Comparison of ENCODE assay signal across 8 cellular contexts in the genomic region with DNA sequence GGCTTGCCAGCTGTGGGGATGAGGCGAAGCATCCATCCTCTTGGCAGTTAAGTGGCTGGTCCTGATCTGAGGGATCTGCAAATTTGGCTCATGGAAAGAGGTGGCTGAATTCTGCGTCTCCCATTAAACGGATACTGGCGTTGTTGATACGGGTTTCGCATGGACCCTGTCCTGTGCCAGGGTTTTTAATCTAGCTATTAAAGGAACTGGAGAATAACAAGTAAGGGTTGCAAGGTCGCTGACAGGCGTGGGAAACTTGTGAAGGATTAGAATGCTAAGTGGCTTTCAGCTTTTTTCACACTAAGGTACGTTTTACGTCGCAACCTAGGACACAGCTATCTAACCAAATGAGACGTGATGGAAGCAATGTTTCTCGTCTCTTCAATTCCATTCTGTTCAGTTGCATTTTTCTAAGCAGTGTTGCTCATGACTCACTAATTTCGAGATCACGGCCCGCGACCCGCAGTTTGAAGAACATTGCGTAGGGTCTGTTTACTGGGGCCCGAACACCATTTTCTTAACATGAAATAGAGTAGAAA. TPM values are rescaled to one million over a fixed set of nuclear protein-coding genes. Genes with fewer than 3 reads are reported as not detected.
DNase-seq lines count a peak whose midpoint lies in the region; ATAC-seq, FAIRE-seq and TF ChIP-seq lines count a peak whose summit lies in the region.

No MANE protein-coding gene starts in this region.

- no peak for FAIRE-seq in GM12878 (lab: Jason Lieb, UNC)

- RAD21 ChIA-PET in GM12878 (lab: Charles Lee; ENCODE audit: unreplicated experiment), result interaction anchor here (0.6 to 2.1 kb wide), 10 partner anchors 16 to 281 kb away, joined by 3 to 9 read pairs (median 3); partner anchors contain the start of genes ALDH5A1 and C6orf62

- H3K79me2 ChIP-seq in OCI-LY1 (ENCODE audit: insufficient read depth, low read length) (peaks cover 53% of the 10 kb centered on the region), GM12878 (ENCODE audit: control insufficient read depth, insufficient read depth, low read length) (peaks cover 60% of the 10 kb centered on the region)

- H2AFZ ChIP-seq in OCI-LY1 (ENCODE audit: low read length) (no peak overlapping the region), GM12878 (ENCODE audit: control insufficient read depth, low read depth, low read length) (peak overlapping the region; percentile 63)

- 0 out of 2 replicates have a peak, but pooled peaks cover 3% of the 10 kb centered on the region for H3F3A ChIP-seq in OCI-LY1 (ENCODE audit: insufficient read depth, low read length)

- under 1% methylated on average over 20 of the region's 20 CpGs for WGBS in GM12878 (ENCODE audit: insufficient coverage, insufficient replicate concordance, low lambda C conversion rate, missing lambda C conversion rate)

- no peaks in the 10 kb centered on the region for H3K9me3 ChIP-seq in BLaER1 treated with 17β-estradiol and CSF1 and Interleukin-3, amounts not matched to agents 10 nM and 100 nM (replicated peaks in 1 of 11)
- no peaks in the 10 kb centered on the region for H3K9me3 ChIP-seq in OCI-LY1 (ENCODE audit: low read length)
- no peaks in the 10 kb centered on the region for H3K9me3 ChIP-seq in GM12878 (replicated peaks; ENCODE audit: control insufficient read depth, insufficient read depth, low read length)

- peaks cover 23 to 46% (median 36%) of the 10 kb centered on the region in 10 experiments for H3K4me1 ChIP-seq in BLaER1 treated with 17β-estradiol and CSF1 and Interleukin-3, amounts not matched to agents 10 nM and 100 nM
- peaks cover 47% of the 10 kb centered on the region for H3K4me1 ChIP-seq in OCI-LY1 (ENCODE audit: insufficient read depth, low read length, severe bottlenecking)
- H3K4me1 ChIP-seq in GM12878 (ENCODE audit: control insufficient read depth, insufficient read depth, low read length), result peaks cover 3% of the 10 kb centered on the region; the same call in 1 of the 2 replicates

- intact Hi-C loops in GM12878 (cut with micrococcal nuclease; ENCODE audit: unreplicated experiment), result loop anchor here (2.0 to 10.0 kb wide), 7 partner anchors 33 to 371 kb away; partner anchors contain the start of gene MRS2

- CTCF ChIA-PET in GM12878 (lab: Yijun Ruan, JAX), result interaction anchor here (0.8 to 2.1 kb wide), 10 partner anchors 9 to 295 kb away, joined by 3 to 8 read pairs (median 4); partner anchors contain the start of gene ALDH5A1
- CTCF ChIA-PET in HEK293T (lab: Yijun Ruan, JAX), result no interaction called here

- TF ChIP-seq CTCF in OCI-LY1 (IDR thresholded peaks at IDR 0.05; ENCODE audit: low read length) (no peak), GM12878 (IDR thresholded peaks at IDR 0.05 in 2 of 3, conservative IDR thresholded peaks at IDR 0.05 in 1 of 3; ENCODE audit: control insufficient read depth in 2 of 3, extremely low read depth in 1 of 3, insufficient read depth in 1 of 3, low read depth in 3 of 3, low read length in 3 of 3) (no peak), kidney epithelial cell (IDR thresholded peaks at IDR 0.05; ENCODE audit: insufficient read depth, low read length, poor library complexity, severe bottlenecking) (no peak)

- no peak for TF ChIP-seq RAD21 in GM12878 (IDR thresholded peaks at IDR 0.05; ENCODE audit: insufficient read depth, low read depth, low read length)

- TSS peak; percentile 52 for BruUV-seq in GM12878 (replicated peaks; lab: Mats Ljungman, UMichigan)

- H3K4me2 ChIP-seq in BLaER1 treated with 17β-estradiol and CSF1 and Interleukin-3, amounts not matched to agents 10 nM and 100 nM, result peak overlapping the region; percentile 86 to 99 (median 91)
- H3K4me2 ChIP-seq in OCI-LY1 (ENCODE audit: low read length), result peak overlapping the region; percentile 92
- peak overlapping the region; percentile 91 for H3K4me2 ChIP-seq in GM12878 (ENCODE audit: control insufficient read depth, insufficient read depth)

- H3K9ac ChIP-seq in BLaER1 treated with 17β-estradiol and CSF1 and Interleukin-3, amounts not matched to agents 10 nM and 100 nM, result peak overlapping the region; percentile 76 to 95 (median 93)
- H3K9ac ChIP-seq in OCI-LY1 (ENCODE audit: low read length) (peak overlapping the region; percentile 99), GM12878 (ENCODE audit: control insufficient read depth, insufficient read depth, low read length) (peak overlapping the region; percentile 86)

- SMC1A ChIA-PET in GM12878 (lab: Charles Lee; ENCODE audit: uncharacterized antibody, unreplicated experiment), result interaction anchor here (1.2 to 2.5 kb wide), 10 partner anchors 32 to 295 kb away, joined by 3 to 7 read pairs (median 4); no protein-coding TSS in a partner anchor

- H3K4me3 ChIP-seq in BLaER1 treated with 17β-estradiol and CSF1 and Interleukin-3, amounts not matched to agents 10 nM and 100 nM, result peak overlapping the region; percentile 83 to 94 (median 89)
- H3K4me3 ChIP-seq in OCI-LY1 (ENCODE audit: low read depth, low read length, poor library complexity, severe bottlenecking), result peak overlapping the region; percentile 94
- peak overlapping the region; percentile 79 for H3K4me3 ChIP-seq in GM12878
- peak overlapping the region; percentile 96 for H3K4me3 ChIP-seq in kidney epithelial cell (ENCODE audit: low read depth, low read length)

- peaks cover 0 to 35% (median 25%) of the 10 kb centered on the region in 11 experiments; a peak in 18 of 22 replicates for H3K36me3 ChIP-seq in BLaER1 treated with 17β-estradiol and CSF1 and Interleukin-3, amounts not matched to agents 10 nM and 100 nM
- H3K36me3 ChIP-seq in OCI-LY1 (ENCODE audit: insufficient read depth, low read length), result peaks cover 43% of the 10 kb centered on the region
- H3K36me3 ChIP-seq in GM12878 (ENCODE audit: control insufficient read depth in 2 of 2, insufficient read depth in 2 of 2, low read length in 1 of 2), result peaks cover 0 to 4% of the 10 kb centered on the region in 2 experiments; a peak in 1 of 4 replicates
- no peaks in the 10 kb centered on the region for H3K36me3 ChIP-seq in kidney epithelial cell (ENCODE audit: control insufficient read depth, insufficient read depth, low read length)

- H3K27ac ChIP-seq in BLaER1 treated with 17β-estradiol and CSF1 and Interleukin-3, amounts not matched to agents 10 nM and 100 nM, result peak overlapping the region in 10 of 11 experiments; percentile 26 to 96 (median 93); a peak in 20 of 22 replicates
- H3K27ac ChIP-seq in OCI-LY1 (ENCODE audit: low read depth, low read length, poor library complexity, severe bottlenecking) (peak overlapping the region; percentile 98), GM12878 (ENCODE audit: control insufficient read depth, insufficient read depth) (peak overlapping the region; percentile 87)

- no peak for TF ChIP-seq POLR2A in GM12878 (IDR thresholded peaks at IDR 0.05; ENCODE audit: low read depth, low read length)

- TF ChIP-seq EP300 in GM12878 (IDR thresholded peaks at IDR 0.05; ENCODE audit: borderline replicate concordance in 1 of 2, control insufficient read depth in 1 of 2, low read depth in 2 of 2, low read length in 2 of 2), result no peak

- peaks cover 0 to 49% (median 25%) of the 10 kb centered on the region in 11 experiments; a peak in 16 of 22 replicates for H4K20me1 ChIP-seq in BLaER1 treated with 17β-estradiol and CSF1 and Interleukin-3, amounts not matched to agents 10 nM and 100 nM
- H4K20me1 ChIP-seq in OCI-LY1 (ENCODE audit: insufficient read depth, low read length) (no peaks in the 10 kb centered on the region), GM12878 (ENCODE audit: control insufficient read depth, insufficient read depth) (no peaks in the 10 kb centered on the region; the same call in 1 of the 2 replicates)

- H3K27me3 ChIP-seq in BLaER1 treated with 17β-estradiol and CSF1 and Interleukin-3, amounts not matched to agents 10 nM and 100 nM, result no peaks in the 10 kb centered on the region
- no peaks in the 10 kb centered on the region for H3K27me3 ChIP-seq in OCI-LY1 (ENCODE audit: insufficient read depth, low read length)
- no peaks in the 10 kb centered on the region for H3K27me3 ChIP-seq in GM12878 (replicated peaks in 1 of 2; ENCODE audit: control insufficient read depth in 2 of 2, insufficient read depth in 2 of 2, low read length in 1 of 2)
- H3K27me3 ChIP-seq in kidney epithelial cell (ENCODE audit: control insufficient read depth, insufficient read depth, low read length), result no peaks in the 10 kb centered on the region

- no peaks in the 10 kb centered on the region for H3K9me2 ChIP-seq in OCI-LY1 (ENCODE audit: low read depth, low read length)

- ATAC-seq in GM21528 (IDR thresholded peaks at IDR 0.05; ENCODE audit: low FRiP score, unreplicated experiment), result peak; percentile 12
- peak; percentile 8 for ATAC-seq in GM12878
- ATAC-seq in stimulated activated naive CD8-positive, alpha-beta T cell treated with anti-CD3 and anti-CD28 coated beads, Interleukin-15, Interleukin-2, amounts not matched to agents 100 U/mL and 50 U/mL, for 24 hours, result no peak

- in situ Hi-C loops in GM12878 (cut with MboI), result no loop called here

- DNase-seq in GM12878 (ENCODE audit: low read depth, low spot score) (no peak), kidney epithelial cell (ENCODE audit: low read depth) (no peak), NCI-H128 (lab: John Stamatoyannopoulos, UW; ENCODE audit: unreplicated experiment) (no peak), HEK293T (ENCODE audit: extremely low spot score) (no peak)
- DNase-seq in stimulated activated naive CD8-positive, alpha-beta T cell treated with anti-CD3 and anti-CD28 coated beads, Interleukin-15, Interleukin-2, amounts not matched to agents 100 U/mL and 50 U/mL, for 24 hours, result peak; percentile 30

- POLR2A ChIA-PET in GM12878 (lab: Charles Lee) (interaction anchor here (0.7 to 3.6 kb wide), 10 partner anchors 9 to 280 kb away, joined by 3 to 14 read pairs (median 4); partner anchors contain the start of genes ACOT13, C6orf62 and TDP2), HEK293T (lab: Yijun Ruan, JAX) (interaction anchor here (1.0 to 2.0 kb wide), 9 partner anchors 8 to 405 kb away, joined by 3 to 12 read pairs (median 4); partner anchors contain the start of genes ACOT13, C6orf62 and TDP2)

RNA-seq across cellular contexts. Expression of gene GMNN, which starts 0.9 kb away (rescaled TPM):
- 99.9 and 117 TPM in 2 replicates for total RNA-seq in GM12878 (2013; cell fraction: nucleolus; rRNA removed)
- total RNA-seq in GM12878 (2014; rRNA removed) (53.0 and 57.5 TPM in 2 replicates), GM12878 (2014; rRNA removed; fragmentation: Illumina TruSeq; extraction: Trizol) (77.9 and 80.3 TPM in 2 replicates), GM12878 (2021) (50.0 and 51.9 TPM in 2 replicates), kidney epithelial cell (19.8 and 24.0 TPM in 2 replicates)
- polyA plus RNA-seq in GM12878 (2011; ENCODE audit: low read depth), result 22.9 TPM
- polyA plus RNA-seq in GM12878 (2011; rRNA removed) (125 and 181 TPM in 2 replicates), GM12878 (2014; fragmentation: Illumina TruSeq; extraction: Trizol) (84.5 and 107 TPM in 2 replicates), GM12878 (2014; fragmentation: Nextera tagmentation; extraction: Ambion mirVana) (100 to 1,000 TPM; 146 to 153 TPM), GM12878 (2014; rRNA removed) (51.3 and 70.6 TPM in 2 replicates), GM12878 (2016; fragmentation: Nextera tagmentation; extraction: Ambion mirVana) (100 to 1,000 TPM; 140 to 141 TPM)
- polyA plus RNA-seq in GM12878 (2011; cell fraction: cytosol; rRNA removed), result 63.4 and 65.2 TPM in 2 replicates
- 59.5 and 73.5 TPM in 2 replicates for polyA plus RNA-seq in GM12878 (2011; cell fraction: nucleus; rRNA removed)
- polyA plus RNA-seq in GM12878 (2012), result 35.0 and 36.3 TPM in 2 replicates
- polyA minus RNA-seq in GM12878 (2011; rRNA and poly(A)+ RNA removed), result 38.8 and 47.4 TPM in 2 replicates
- 27.7 and 29.7 TPM in 2 replicates for polyA minus RNA-seq in GM12878 (2011; cell fraction: cytosol; rRNA and poly(A)+ RNA removed)
- polyA minus RNA-seq in GM12878 (2011; cell fraction: nucleus; rRNA and poly(A)+ RNA removed), result 48.4 and 93.3 TPM in 2 replicates

RNA-seq across cellular contexts. Expression of gene ARMH2, which starts 23.1 kb away (rescaled TPM):
- not detected in 2 replicates for total RNA-seq in GM12878 (2013; cell fraction: nucleolus; rRNA removed)
- total RNA-seq in GM12878 (2014; rRNA removed) (not detected in 2 replicates), GM12878 (2014; rRNA removed; fragmentation: Illumina TruSeq; extraction: Trizol) (not detected in 2 replicates), GM12878 (2021) (0.35 TPM in 1 of 2 replicates, not detected in the other), kidney epithelial cell (not detected in 2 replicates)
- not detected for polyA plus RNA-seq in GM12878 (2011; ENCODE audit: low read depth)
- polyA plus RNA-seq in GM12878 (2011; rRNA removed) (not detected in 2 replicates), GM12878 (2014; fragmentation: Illumina TruSeq; extraction: Trizol) (not detected in 2 replicates), GM12878 (2014; fragmentation: Nextera tagmentation; extraction: Ambion mirVana) (under 1 TPM in 1 of 2 experiments, not detected in 1; 0.18 TPM), GM12878 (2014; rRNA removed) (0.46 TPM in 1 of 2 replicates, not detected in the other), GM12878 (2016; fragmentation: Nextera tagmentation; extraction: Ambion mirVana) (not detected)
- not detected in 2 replicates for polyA plus RNA-seq in GM12878 (2011; cell fraction: cytosol; rRNA removed)
- polyA plus RNA-seq in GM12878 (2011; cell fraction: nucleus; rRNA removed), result not detected in 2 replicates
- polyA plus RNA-seq in GM12878 (2012), result not detected in 2 replicates
- 0.36 TPM in 1 of 2 replicates, not detected in the other for polyA minus RNA-seq in GM12878 (2011; rRNA and poly(A)+ RNA removed)
- not detected in 2 replicates for polyA minus RNA-seq in GM12878 (2011; cell fraction: cytosol; rRNA and poly(A)+ RNA removed)
- not detected in 2 replicates for polyA minus RNA-seq in GM12878 (2011; cell fraction: nucleus; rRNA and poly(A)+ RNA removed)

RNA-seq across cellular contexts. Expression of gene C6orf62, which starts 56.6 kb away (rescaled TPM):
- total RNA-seq in GM12878 (2013; cell fraction: nucleolus; rRNA removed), result 86.5 and 96.5 TPM in 2 replicates
- total RNA-seq in GM12878 (2014; rRNA removed) (55.6 and 61.5 TPM in 2 replicates), GM12878 (2014; rRNA removed; fragmentation: Illumina TruSeq; extraction: Trizol) (92.2 and 92.7 TPM in 2 replicates), GM12878 (2021) (111 and 113 TPM in 2 replicates), kidney epithelial cell (126 and 137 TPM in 2 replicates)
- 46.1 TPM for polyA plus RNA-seq in GM12878 (2011; ENCODE audit: low read depth)
- polyA plus RNA-seq in GM12878 (2011; rRNA removed) (128 and 158 TPM in 2 replicates), GM12878 (2014; fragmentation: Illumina TruSeq; extraction: Trizol) (125 and 161 TPM in 2 replicates), GM12878 (2014; fragmentation: Nextera tagmentation; extraction: Ambion mirVana) (100 to 1,000 TPM; 196 to 565 TPM), GM12878 (2014; rRNA removed) (66.8 and 73.9 TPM in 2 replicates), GM12878 (2016; fragmentation: Nextera tagmentation; extraction: Ambion mirVana) (100 to 1,000 TPM; 290 to 309 TPM)
- 53.6 and 63.0 TPM in 2 replicates for polyA plus RNA-seq in GM12878 (2011; cell fraction: cytosol; rRNA removed)
- polyA plus RNA-seq in GM12878 (2011; cell fraction: nucleus; rRNA removed), result 81.7 and 136 TPM in 2 replicates
- polyA plus RNA-seq in GM12878 (2012), result 85.1 and 101 TPM in 2 replicates
- 89.7 and 107 TPM in 2 replicates for polyA minus RNA-seq in GM12878 (2011; rRNA and poly(A)+ RNA removed)
- polyA minus RNA-seq in GM12878 (2011; cell fraction: cytosol; rRNA and poly(A)+ RNA removed), result 42.2 and 63.3 TPM in 2 replicates
- polyA minus RNA-seq in GM12878 (2011; cell fraction: nucleus; rRNA and poly(A)+ RNA removed), result 36.1 and 50.7 TPM in 2 replicates
